Comparison of ENCODE assay signal across 3 cellular contexts in genomic region chr20:52204136-52204535, GRCh38.
A peak's percentile ranks its signal among the peaks of the same experiment; 100 is the strongest.
TF ChIP-seq lines count a peak whose summit lies in the region.

No MANE protein-coding gene starts in this region.

TF ChIP-seq in A549, 52 proteins besides CTCF, POLR2A, EP300 and RAD21:
- no peak for TF ChIP-seq KDM5A (IDR thresholded peaks at IDR 0.05)
- TF ChIP-seq, protein P1, sequence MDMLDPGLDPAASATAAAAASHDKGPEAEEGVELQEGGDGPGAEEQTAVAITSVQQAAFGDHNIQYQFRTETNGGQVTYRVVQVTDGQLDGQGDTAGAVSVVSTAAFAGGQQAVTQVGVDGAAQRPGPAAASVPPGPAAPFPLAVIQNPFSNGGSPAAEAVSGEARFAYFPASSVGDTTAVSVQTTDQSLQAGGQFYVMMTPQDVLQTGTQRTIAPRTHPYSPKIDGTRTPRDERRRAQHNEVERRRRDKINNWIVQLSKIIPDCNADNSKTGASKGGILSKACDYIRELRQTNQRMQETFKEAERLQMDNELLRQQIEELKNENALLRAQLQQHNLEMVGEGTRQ (IDR thresholded peaks at IDR 0.05), result 0 out of 2 replicates have a peak, but pooled peaks have one; percentile 19
- TF ChIP-seq, protein P2, sequence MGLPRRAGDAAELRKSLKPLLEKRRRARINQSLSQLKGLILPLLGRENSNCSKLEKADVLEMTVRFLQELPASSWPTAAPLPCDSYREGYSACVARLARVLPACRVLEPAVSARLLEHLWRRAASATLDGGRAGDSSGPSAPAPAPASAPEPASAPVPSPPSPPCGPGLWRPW (IDR thresholded peaks at IDR 0.05), result no peak
- no peak for TF ChIP-seq HOXB13 (CRISPR knock-in tag; IDR thresholded peaks at IDR 0.05; ENCODE audit: low read depth)
- TF ChIP-seq PHF8 (IDR thresholded peaks at IDR 0.05; ENCODE audit: borderline replicate concordance, low read depth), result no peak

TF ChIP-seq in GM23338, 12 proteins besides CTCF, POLR2A, EP300 and RAD21 (continues in another document):
- no peak for TF ChIP-seq EZH2 (IDR thresholded peaks at IDR 0.05; ENCODE audit: low read depth, unreplicated experiment)
- no peak for TF ChIP-seq CREB1 (CRISPR knock-in tag; IDR thresholded peaks at IDR 0.05; ENCODE audit: low read depth)
- no peak for TF ChIP-seq REST (IDR thresholded peaks at IDR 0.05; ENCODE audit: unreplicated experiment)
- no peak for TF ChIP-seq JUNB (IDR thresholded peaks at IDR 0.05; ENCODE audit: unreplicated experiment)
- TF ChIP-seq ZNF331 (CRISPR knock-in tag; IDR thresholded peaks at IDR 0.05; ENCODE audit: low read depth), result no peak
- TF ChIP-seq EZH2phosphoT487 (IDR thresholded peaks at IDR 0.05; ENCODE audit: unreplicated experiment), result no peak
- no peak for TF ChIP-seq ZNF114 (CRISPR knock-in tag; IDR thresholded peaks at IDR 0.05)
- TF ChIP-seq STAT1 (IDR thresholded peaks at IDR 0.05; ENCODE audit: unreplicated experiment), result no peak
- TF ChIP-seq, protein P3, sequence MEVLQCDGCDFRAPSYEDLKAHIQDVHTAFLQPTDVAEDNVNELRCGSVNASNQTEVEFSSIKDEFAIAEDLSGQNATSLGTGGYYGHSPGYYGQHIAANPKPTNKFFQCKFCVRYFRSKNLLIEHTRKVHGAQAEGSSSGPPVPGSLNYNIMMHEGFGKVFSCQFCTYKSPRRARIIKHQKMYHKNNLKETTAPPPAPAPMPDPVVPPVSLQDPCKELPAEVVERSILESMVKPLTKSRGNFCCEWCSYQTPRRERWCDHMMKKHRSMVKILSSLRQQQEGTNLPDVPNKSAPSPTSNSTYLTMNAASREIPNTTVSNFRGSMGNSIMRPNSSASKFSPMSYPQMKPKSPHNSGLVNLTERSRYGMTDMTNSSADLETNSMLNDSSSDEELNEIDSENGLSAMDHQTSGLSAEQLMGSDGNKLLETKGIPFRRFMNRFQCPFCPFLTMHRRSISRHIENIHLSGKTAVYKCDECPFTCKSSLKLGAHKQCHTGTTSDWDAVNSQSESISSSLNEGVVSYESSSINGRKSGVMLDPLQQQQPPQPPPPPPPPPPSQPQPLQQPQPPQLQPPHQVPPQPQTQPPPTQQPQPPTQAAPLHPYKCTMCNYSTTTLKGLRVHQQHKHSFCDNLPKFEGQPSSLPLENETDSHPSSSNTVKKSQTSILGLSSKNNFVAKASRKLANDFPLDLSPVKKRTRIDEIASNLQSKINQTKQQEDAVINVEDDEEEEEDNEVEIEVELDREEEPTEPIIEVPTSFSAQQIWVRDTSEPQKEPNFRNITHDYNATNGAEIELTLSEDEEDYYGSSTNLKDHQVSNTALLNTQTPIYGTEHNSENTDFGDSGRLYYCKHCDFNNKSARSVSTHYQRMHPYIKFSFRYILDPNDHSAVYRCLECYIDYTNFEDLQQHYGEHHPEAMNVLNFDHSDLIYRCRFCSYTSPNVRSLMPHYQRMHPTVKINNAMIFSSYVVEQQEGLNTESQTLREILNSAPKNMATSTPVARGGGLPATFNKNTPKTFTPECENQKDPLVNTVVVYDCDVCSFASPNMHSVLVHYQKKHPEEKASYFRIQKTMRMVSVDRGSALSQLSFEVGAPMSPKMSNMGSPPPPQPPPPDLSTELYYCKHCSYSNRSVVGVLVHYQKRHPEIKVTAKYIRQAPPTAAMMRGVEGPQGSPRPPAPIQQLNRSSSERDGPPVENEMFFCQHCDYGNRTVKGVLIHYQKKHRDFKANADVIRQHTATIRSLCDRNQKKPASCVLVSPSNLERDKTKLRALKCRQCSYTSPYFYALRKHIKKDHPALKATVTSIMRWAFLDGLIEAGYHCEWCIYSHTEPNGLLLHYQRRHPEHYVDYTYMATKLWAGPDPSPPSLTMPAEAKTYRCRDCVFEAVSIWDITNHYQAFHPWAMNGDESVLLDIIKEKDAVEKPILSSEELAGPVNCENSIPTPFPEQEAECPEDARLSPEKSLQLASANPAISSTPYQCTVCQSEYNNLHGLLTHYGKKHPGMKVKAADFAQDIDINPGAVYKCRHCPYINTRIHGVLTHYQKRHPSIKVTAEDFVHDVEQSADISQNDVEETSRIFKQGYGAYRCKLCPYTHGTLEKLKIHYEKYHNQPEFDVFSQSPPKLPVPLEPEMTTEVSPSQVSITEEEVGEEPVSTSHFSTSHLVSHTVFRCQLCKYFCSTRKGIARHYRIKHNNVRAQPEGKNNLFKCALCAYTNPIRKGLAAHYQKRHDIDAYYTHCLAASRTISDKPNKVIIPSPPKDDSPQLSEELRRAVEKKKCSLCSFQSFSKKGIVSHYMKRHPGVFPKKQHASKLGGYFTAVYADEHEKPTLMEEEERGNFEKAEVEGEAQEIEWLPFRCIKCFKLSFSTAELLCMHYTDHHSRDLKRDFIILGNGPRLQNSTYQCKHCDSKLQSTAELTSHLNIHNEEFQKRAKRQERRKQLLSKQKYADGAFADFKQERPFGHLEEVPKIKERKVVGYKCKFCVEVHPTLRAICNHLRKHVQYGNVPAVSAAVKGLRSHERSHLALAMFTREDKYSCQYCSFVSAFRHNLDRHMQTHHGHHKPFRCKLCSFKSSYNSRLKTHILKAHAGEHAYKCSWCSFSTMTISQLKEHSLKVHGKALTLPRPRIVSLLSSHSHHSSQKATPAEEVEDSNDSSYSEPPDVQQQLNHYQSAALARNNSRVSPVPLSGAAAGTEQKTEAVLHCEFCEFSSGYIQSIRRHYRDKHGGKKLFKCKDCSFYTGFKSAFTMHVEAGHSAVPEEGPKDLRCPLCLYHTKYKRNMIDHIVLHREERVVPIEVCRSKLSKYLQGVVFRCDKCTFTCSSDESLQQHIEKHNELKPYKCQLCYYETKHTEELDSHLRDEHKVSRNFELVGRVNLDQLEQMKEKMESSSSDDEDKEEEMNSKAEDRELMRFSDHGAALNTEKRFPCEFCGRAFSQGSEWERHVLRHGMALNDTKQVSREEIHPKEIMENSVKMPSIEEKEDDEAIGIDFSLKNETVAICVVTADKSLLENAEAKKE (CRISPR knock-in tag; IDR thresholded peaks at IDR 0.05), result no peak

TF ChIP-seq in WTC11, 78 proteins besides CTCF, POLR2A, EP300 and RAD21:
- TF ChIP-seq, protein P4, sequence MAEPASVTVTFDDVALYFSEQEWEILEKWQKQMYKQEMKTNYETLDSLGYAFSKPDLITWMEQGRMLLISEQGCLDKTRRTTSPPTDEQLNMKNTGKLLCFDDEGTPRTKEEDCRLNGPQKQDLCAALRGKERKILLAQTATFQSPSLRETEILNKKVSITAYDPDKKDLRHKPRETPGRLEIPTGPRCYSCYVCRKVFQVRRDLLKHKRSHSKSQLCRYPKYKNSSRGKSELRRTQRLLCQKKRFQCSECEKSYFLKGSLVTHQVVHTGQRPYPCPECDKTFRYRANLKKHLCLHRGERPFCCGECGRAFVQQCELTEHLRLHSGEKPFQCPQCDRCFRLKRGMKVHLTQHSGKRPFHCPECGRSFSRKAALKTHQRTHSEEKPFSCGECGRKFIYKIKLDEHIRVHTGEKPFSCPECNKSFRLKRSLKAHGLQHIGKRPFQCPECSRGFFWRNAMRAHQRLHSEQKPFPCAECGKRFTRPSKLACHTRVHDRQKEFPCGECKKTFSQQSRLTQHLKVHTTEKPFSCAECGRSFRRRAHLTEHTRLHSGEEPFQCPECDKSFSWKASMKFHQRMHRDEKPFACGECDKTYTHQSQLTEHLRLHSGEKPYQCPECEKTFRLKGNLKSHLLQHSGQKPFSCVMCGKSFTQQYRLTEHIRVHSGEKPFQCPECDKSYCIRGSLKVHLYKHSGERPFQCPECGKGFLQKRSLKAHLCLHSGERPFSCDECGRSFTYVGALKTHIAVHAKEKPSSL (CRISPR knock-in tag; conservative IDR thresholded peaks at IDR 0.05), result no peak
- no peak for TF ChIP-seq CREM (CRISPR knock-in tag; IDR thresholded peaks at IDR 0.05)
- TF ChIP-seq, protein P1 (CRISPR knock-in tag; IDR thresholded peaks at IDR 0.05), result peak; percentile 73
TF ChIP-seq in WTC11: peak in this region for 1.
